ENCODE assay signal across 13 cellular contexts in genomic region chr5:148561712-148562365, GRCh38.
"Had no signal": no experiment of that assay in that cellular context is flagged by ENCODE, and none has a peak within 500 bp of the region (broad histone marks: within the 10 kb centered on the region; RNA-seq: fewer than 3 reads in every experiment).

No MANE protein-coding gene starts in this region.

- H3K4me1 Mint-ChIP-seq: activated naive CD8-positive, alpha-beta T cell treated with anti-CD3 and anti-CD28 coated beads, Interleukin-2, amount 50 U/mL, for 24 hours had no signal

- H3K36me3 ChIP-seq: ascending aorta, esophagus muscularis mucosa, left ventricle myocardium inferior, prostate gland, thyroid gland had no signal

- ATAC-seq: activated CD8-positive, alpha-beta T cell treated with anti-CD3 and anti-CD28 coated beads, Interleukin-2, amount 10 ng/mL, durations not matched to agents 7 days and 5 days; activated naive CD8-positive, alpha-beta T cell treated with anti-CD3 and anti-CD28 coated beads, Interleukin-2, amount 50 U/mL, for 24 hours had no signal

- H3K27me3 ChIP-seq: ascending aorta, esophagus muscularis mucosa, thyroid gland had no signal

- H3K4me3 ChIP-seq: ascending aorta, esophagus muscularis mucosa, left ventricle myocardium inferior, prostate gland, thyroid gland had no signal

- H3K27ac ChIP-seq: ascending aorta, esophagus muscularis mucosa, left ventricle myocardium inferior, prostate gland, thyroid gland had no signal

- H3K9me3 ChIP-seq: ascending aorta, esophagus muscularis mucosa, left ventricle myocardium inferior, prostate gland, SK-N-SH, thyroid gland had no signal

- H3K4me1 ChIP-seq: ascending aorta, prostate gland, thyroid gland had no signal

- H3K9ac ChIP-seq: SK-N-SH had no signal

- H3K9me3 Mint-ChIP-seq: activated naive CD8-positive, alpha-beta T cell treated with anti-CD3 and anti-CD28 coated beads, Interleukin-2, amount 50 U/mL, for 24 hours had no signal

- DNase-seq: activated CD4-positive, alpha-beta T cell treated with anti-CD3 and anti-CD28 coated beads for 48 hours; activated CD8-positive, alpha-beta memory T cell treated with anti-CD3 and anti-CD28 coated beads, Interleukin-2, amount 50 U/mL, for 48 hours; activated CD8-positive, alpha-beta T cell treated with anti-CD3 and anti-CD28 coated beads, Interleukin-2, amount 10 ng/mL, durations not matched to agents 7 days and 5 days; activated naive CD4-positive, alpha-beta T cell treated with Interleukin-2 at 50 U/mL for 16 hours; activated naive CD8-positive, alpha-beta T cell treated with anti-CD3 and anti-CD28 coated beads, Interleukin-2, amount 50 U/mL, for 24 hours; glutamatergic neuron; left ventricle myocardium inferior; SK-N-SH; T-helper 1 cell; thyroid gland had no signal

- H3K4me3 Mint-ChIP-seq: activated CD8-positive, alpha-beta T cell treated with anti-CD3 and anti-CD28 coated beads, Interleukin-2, amount 10 ng/mL, durations not matched to agents 7 days and 5 days; activated naive CD8-positive, alpha-beta T cell treated with anti-CD3 and anti-CD28 coated beads, Interleukin-2, amount 50 U/mL, for 24 hours had no signal
